21 cellular contexts compared by ENCODE assay signal in the genomic region with DNA sequence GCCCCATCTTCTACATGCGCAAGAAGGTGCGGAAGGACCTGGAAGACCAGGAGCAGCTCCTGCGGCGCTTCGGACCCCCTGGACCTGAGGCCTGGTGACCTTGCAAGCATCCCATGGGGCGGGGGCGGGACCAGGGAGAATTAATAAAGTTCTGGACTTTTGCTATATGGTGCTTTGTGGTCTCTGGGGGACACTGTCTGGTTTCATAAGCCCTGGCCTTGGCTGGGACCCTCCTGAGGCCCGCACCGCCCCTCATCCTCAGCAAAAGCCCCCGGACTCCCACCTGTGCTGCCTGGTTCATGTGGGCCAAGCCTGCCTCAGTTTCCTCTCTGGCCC. TPM values are rescaled to one million over a fixed set of nuclear protein-coding genes. Genes with fewer than 3 reads are reported as not detected.
DNase-seq lines count a peak whose midpoint lies in the region; ATAC-seq and TF ChIP-seq lines count a peak whose summit lies in the region.
"Had no signal": no experiment of that assay in that cellular context is flagged by ENCODE, and none has a peak within 500 bp of the region (broad histone marks: within the 10 kb centered on the region; RNA-seq: fewer than 3 reads in every experiment).

No MANE protein-coding gene starts in this region.

- no peak overlapping the region for H3K27ac Mint-ChIP-seq in natural killer cell treated with Interleukin-12 subunit alpha and Interleukin-12 subunit beta and Interleukin-15 and Interleukin-18, amount 100 ng/mL, for 72 hours
- no peak overlapping the region for H3K27ac Mint-ChIP-seq in natural killer cell
- H3K27ac Mint-ChIP-seq: CD4-positive, CD25-positive, alpha-beta regulatory T cell had no signal

- H3K4me3 ChIP-seq in iPS-15b (ENCODE audit: low read depth, low read length) (peak overlapping the region; percentile 96), HAP-1 (no peak overlapping the region), right atrium auricular region (no peak overlapping the region)
- H3K4me3 ChIP-seq: SJSA1 had no signal

- peak; percentile 58 for DNase-seq in natural killer cell treated with Interleukin-12 subunit alpha and Interleukin-12 subunit beta and Interleukin-15 and Interleukin-18, amount 100 ng/mL, for 72 hours (ENCODE audit: low spot score)
- DNase-seq in natural killer cell (no peak), NAMALWA (ENCODE audit: low spot score) (peak; percentile 47), HAP-1 (ENCODE audit: low spot score in 2 of 2) (no peak), right atrium auricular region (ENCODE audit: low spot score) (no peak), activated T-cell treated with anti-CD3 and anti-CD28 coated beads for 4 hours (no peak)
- DNase-seq: AML-193; Caco-2; CD4-positive, CD25-positive, alpha-beta regulatory T cell; GF-D8; HCEC 1CT; NCI-H1930; NCI-H226; NCI-H524 treated with DMSO at 0.1 percent for 48 hours had no signal

- peaks cover 22 to 24% of the 10 kb centered on the region in 2 donors for H3K27me3 Mint-ChIP-seq in natural killer cell treated with Interleukin-12 subunit alpha and Interleukin-12 subunit beta and Interleukin-15 and Interleukin-18, amount 100 ng/mL, for 72 hours
- H3K27me3 Mint-ChIP-seq in natural killer cell (ENCODE audit: low read depth in 2 of 2): peaks cover 23 to 27% of the 10 kb centered on the region in 2 donors

- in situ Hi-C loops in HAP-1 (cut with MboI; ENCODE audit: low sequenced_read_pairs): no loop called here

- H3K36me3 ChIP-seq in iPS-15b (ENCODE audit: control insufficient read depth, insufficient read depth, low read length): peaks cover 20% of the 10 kb centered on the region
- H3K36me3 ChIP-seq in HAP-1 (replicated peaks): peaks cover 23% of the 10 kb centered on the region; the same call in 1 of the 2 replicates
- H3K36me3 ChIP-seq in right atrium auricular region: no peaks in the 10 kb centered on the region

- peaks cover 4% of the 10 kb centered on the region for H3K36me3 Mint-ChIP-seq in natural killer cell treated with Interleukin-12 subunit alpha and Interleukin-12 subunit beta and Interleukin-15 and Interleukin-18, amount 100 ng/mL, for 72 hours
- H3K36me3 Mint-ChIP-seq in natural killer cell: no peaks in the 10 kb centered on the region

- H3K27me3 ChIP-seq in iPS-15b (ENCODE audit: control insufficient read depth, insufficient read depth, low read length): no peaks in the 10 kb centered on the region
- no peaks in the 10 kb centered on the region for H3K27me3 ChIP-seq in HAP-1 (ENCODE audit: low read depth)
- H3K27me3 ChIP-seq in right atrium auricular region: peaks cover 4 to 5% of the 10 kb centered on the region in 2 donors

- H3K27ac ChIP-seq in right atrium auricular region: no peak overlapping the region
- H3K27ac ChIP-seq: 22Rv1, HL-60, SJSA1 had no signal

- H3K9me3 ChIP-seq in iPS-15b (ENCODE audit: control insufficient read depth, insufficient read depth, low read length) (no peaks in the 10 kb centered on the region), HAP-1 (no peaks in the 10 kb centered on the region), right atrium auricular region (no peaks in the 10 kb centered on the region)
- H3K9me3 ChIP-seq: Caco-2, SJSA1 had no signal

- H3K4me1 ChIP-seq in iPS-15b (ENCODE audit: control insufficient read depth, insufficient read depth, low read length) (peaks cover 3% of the 10 kb centered on the region), HAP-1 (no peaks in the 10 kb centered on the region), right atrium auricular region (peaks cover 0 to 10% of the 10 kb centered on the region in 2 donors)
- H3K4me1 ChIP-seq: SJSA1 had no signal

- no peaks in the 10 kb centered on the region for H3K9me3 Mint-ChIP-seq in natural killer cell treated with Interleukin-12 subunit alpha and Interleukin-12 subunit beta and Interleukin-15 and Interleukin-18, amount 100 ng/mL, for 72 hours
- no peaks in the 10 kb centered on the region for H3K9me3 Mint-ChIP-seq in natural killer cell

- no peak for ATAC-seq in natural killer cell treated with Interleukin-12 subunit alpha and Interleukin-12 subunit beta and Interleukin-15 and Interleukin-18, amount 100 ng/mL, for 72 hours
- no peak for ATAC-seq in natural killer cell
- no peak for ATAC-seq in GM21381 (IDR thresholded peaks at IDR 0.05; ENCODE audit: unreplicated experiment)

- H3K4me1 Mint-ChIP-seq in natural killer cell treated with Interleukin-12 subunit alpha and Interleukin-12 subunit beta and Interleukin-15 and Interleukin-18, amount 100 ng/mL, for 72 hours (ENCODE audit: low read depth in 2 of 2): peaks cover 16 to 18% of the 10 kb centered on the region in 2 donors
- peaks cover 12 to 27% of the 10 kb centered on the region in 2 donors for H3K4me1 Mint-ChIP-seq in natural killer cell

- intact Hi-C loops in natural killer cell (cut with micrococcal nuclease): no loop called here

- H3K4me3 Mint-ChIP-seq in natural killer cell treated with Interleukin-12 subunit alpha and Interleukin-12 subunit beta and Interleukin-15 and Interleukin-18, amount 100 ng/mL, for 72 hours: no peak overlapping the region
- H3K4me3 Mint-ChIP-seq in natural killer cell: no peak overlapping the region

- no peak for TF ChIP-seq CTCF in natural killer cell (IDR thresholded peaks at IDR 0.05)
- TF ChIP-seq CTCF in right atrium auricular region (IDR thresholded peaks at IDR 0.05): no peak

- H3K9ac ChIP-seq in iPS-15b (ENCODE audit: low read depth, low read length): no peak overlapping the region

RNA-seq across cellular contexts. Expression of a gene that starts 0.9 kb away (rescaled TPM):
- 1 to 10 TPM in 1 of 2 donors, under 1 TPM in 1; 0.38 to 4.2 TPM for total RNA-seq in natural killer cell treated with Interleukin-12 subunit alpha and Interleukin-12 subunit beta and Interleukin-15 and Interleukin-18, amount 100 ng/mL, for 72 hours
- total RNA-seq in natural killer cell (1 to 10 TPM in 1 of 3 donors, under 1 TPM in 2; 0.77 to 2.8 (median 0.78) TPM), right atrium auricular region (not detected)
- total RNA-seq: CD4-positive, CD25-positive, alpha-beta regulatory T cell; Daoy; SJSA1 had no signal

RNA-seq across cellular contexts. Expression of a gene that starts 14.9 kb away (rescaled TPM):
- total RNA-seq in natural killer cell treated with Interleukin-12 subunit alpha and Interleukin-12 subunit beta and Interleukin-15 and Interleukin-18, amount 100 ng/mL, for 72 hours: under 1 TPM in 1 of 2 donors, not detected in 1; 0.50 TPM
- under 1 TPM in 2 of 3 donors, not detected in 1; 0.09 to 0.15 TPM for total RNA-seq in natural killer cell
- total RNA-seq in right atrium auricular region: not detected
- total RNA-seq: Daoy, HT1080, SJSA1 had no signal

RNA-seq across cellular contexts. Expression of a gene that starts 33.7 kb away (rescaled TPM):
- 100 to 1,000 TPM in 1 of 2 donors, 10 to 100 TPM in 1; 80.0 to 246 TPM for total RNA-seq in natural killer cell treated with Interleukin-12 subunit alpha and Interleukin-12 subunit beta and Interleukin-15 and Interleukin-18, amount 100 ng/mL, for 72 hours
- total RNA-seq in natural killer cell (10 to 100 TPM; 26.1 to 32.0 (median 30.2) TPM), right atrium auricular region (1 to 10 TPM; 5.9 to 10.0 TPM)

RNA-seq across cellular contexts. Expression of a gene that starts 41.6 kb away (rescaled TPM):
- 10 to 100 TPM; 84.5 to 91.9 TPM for total RNA-seq in natural killer cell treated with Interleukin-12 subunit alpha and Interleukin-12 subunit beta and Interleukin-15 and Interleukin-18, amount 100 ng/mL, for 72 hours
- 100 to 1,000 TPM; 185 to 217 (median 211) TPM for total RNA-seq in natural killer cell
- total RNA-seq in right atrium auricular region: 100 to 1,000 TPM in 1 of 2 donors, 10 to 100 TPM in 1; 97.0 to 121 TPM

RNA-seq across cellular contexts. Expression of a gene that starts 52.4 kb away (rescaled TPM):
- 10 to 100 TPM in 1 of 2 donors, 1 to 10 TPM in 1; 2.4 to 12.4 TPM for total RNA-seq in natural killer cell treated with Interleukin-12 subunit alpha and Interleukin-12 subunit beta and Interleukin-15 and Interleukin-18, amount 100 ng/mL, for 72 hours
- total RNA-seq in natural killer cell (1 to 10 TPM in 1 of 3 donors, under 1 TPM in 2; 0.94 to 1.3 (median 0.95) TPM), right atrium auricular region (under 1 TPM in 1 of 2 donors, not detected in 1; 0.31 TPM)
- total RNA-seq: Daoy, HT1080, SJSA1 had no signal

Comparison
In these comparisons a context has a peak if more than half of its experiments do, and no peak if none do; other contexts are left out.
1. DNase-seq: peak in natural killer cell treated with Interleukin-12 subunit alpha and Interleukin-12 subunit beta and Interleukin-15 and Interleukin-18, amount 100 ng/mL, for 72 hours (single experiment) and NAMALWA (single experiment); none in natural killer cell (single experiment), HAP-1 (0 of 2), right atrium auricular region (single experiment) and activated T-cell treated with anti-CD3 and anti-CD28 coated beads for 4 hours (single experiment).